In genomic region chr19:34995551-34995950, GRCh38 we compare ENCODE assay signal across 19 cellular contexts. TPM values are rescaled to one million over a fixed set of nuclear protein-coding genes. Genes with fewer than 3 reads are reported as not detected.
DNase-seq lines count a peak whose midpoint lies in the region; ATAC-seq, FAIRE-seq and TF ChIP-seq lines count a peak whose summit lies in the region.
"Had no signal": no experiment of that assay in that cellular context is flagged by ENCODE, and none has a peak within 500 bp of the region (broad histone marks: within the 10 kb centered on the region; RNA-seq: fewer than 3 reads in every experiment).

No MANE protein-coding gene starts in this region.

- no peaks in the 10 kb centered on the region for H3K27me3 Mint-ChIP-seq in stimulated activated naive CD8-positive, alpha-beta T cell treated with anti-CD3 and anti-CD28 coated beads, Interleukin-15, Interleukin-2, amounts not matched to agents 100 ng/mL and 50 ng/mL, for 24 hours
- no peaks in the 10 kb centered on the region for H3K27me3 Mint-ChIP-seq in stimulated activated naive CD8-positive, alpha-beta T cell treated with anti-CD3 and anti-CD28 coated beads, Interleukin-15, amount 100 ng/mL, for 72 hours
- H3K27me3 Mint-ChIP-seq: IgD-negative memory B cell had no signal

- no peaks in the 10 kb centered on the region for H3K9me3 ChIP-seq in pancreas
- H3K9me3 ChIP-seq: breast epithelium had no signal

- intact Hi-C loops in pancreas (cut with DNase I): no loop called here

- WGBS in pancreas, 2 donors: 55 to 57% methylated on average over 8 of the region's 8 CpGs

- H3K4me3 ChIP-seq in coronary artery: no peak overlapping the region
- no peak overlapping the region for H3K4me3 ChIP-seq in pancreas
- H3K4me3 ChIP-seq: breast epithelium, skin epidermis had no signal

- no peak for DNase-seq in stimulated activated naive CD8-positive, alpha-beta T cell treated with anti-CD3 and anti-CD28 coated beads, Interleukin-15, amount 100 ng/mL, for 72 hours
- no peak for DNase-seq in coronary artery (ENCODE audit: low spot score)
- peak in 3 of 6 donors; percentile 8 to 43 (median 24) for DNase-seq in pancreas
- DNase-seq in NK-92 (lab: John Stamatoyannopoulos, UW; ENCODE audit: unreplicated experiment): no peak
- no peak for DNase-seq in SKM-1 (lab: John Stamatoyannopoulos, UW; ENCODE audit: unreplicated experiment)
- DNase-seq: activated naive CD4-positive, alpha-beta T cell; DMS79 treated with DMSO at 0.1 percent for 48 hours; effector memory CD4-positive, alpha-beta T cell; NCI-H2081 treated with DMSO at 0.1 percent for 48 hours; NCI-H524 had no signal

- H3K27ac ChIP-seq in coronary artery (peak overlapping the region; percentile 34 to 42), pancreas (peak overlapping the region in 3 of 4 donors; percentile 35 to 85 (median 75))

- no peaks in the 10 kb centered on the region for H3K27me3 ChIP-seq in pancreas
- H3K27me3 ChIP-seq: breast epithelium had no signal

- H3K4me1 ChIP-seq in pancreas: peaks cover 13 to 24% (median 22%) of the 10 kb centered on the region in 3 donors
- H3K4me1 ChIP-seq: breast epithelium had no signal

- no peak for ATAC-seq in stimulated activated naive CD8-positive, alpha-beta T cell treated with anti-CD3 and anti-CD28 coated beads, Interleukin-15, amount 100 ng/mL, for 72 hours
- ATAC-seq in pancreas: peak in 3 of 4 donors; percentile 11 to 24 (median 20)
- ATAC-seq in HG03457 (IDR thresholded peaks at IDR 0.05; ENCODE audit: unreplicated experiment): no peak
- no peak for ATAC-seq in HG03342 (IDR thresholded peaks at IDR 0.05; ENCODE audit: unreplicated experiment)
- ATAC-seq: SK-N-SH treated with all-trans-retinoic acid at 6 μM for 48 hours; stimulated activated effector memory CD8-positive, alpha-beta T cell treated with anti-CD3 and anti-CD28 coated beads, Interleukin-12 subunit alpha, Interleukin-12 subunit beta, amount 100 ng/mL, for 72 hours had no signal

- H3K27ac Mint-ChIP-seq in stimulated activated naive CD8-positive, alpha-beta T cell treated with anti-CD3 and anti-CD28 coated beads, Interleukin-15, Interleukin-2, amounts not matched to agents 100 ng/mL and 50 ng/mL, for 24 hours: peak overlapping the region; percentile 52
- no peak overlapping the region for H3K27ac Mint-ChIP-seq in stimulated activated naive CD8-positive, alpha-beta T cell treated with anti-CD3 and anti-CD28 coated beads, Interleukin-15, amount 100 ng/mL, for 72 hours
- H3K27ac Mint-ChIP-seq: IgD-negative memory B cell; nephron; stimulated activated effector memory CD8-positive, alpha-beta T cell treated with anti-CD3 and anti-CD28 coated beads, Interleukin-12 subunit alpha, Interleukin-12 subunit beta, amount 100 ng/mL, for 72 hours had no signal

- no peak overlapping the region for H3K4me3 Mint-ChIP-seq in stimulated activated naive CD8-positive, alpha-beta T cell treated with anti-CD3 and anti-CD28 coated beads, Interleukin-15, Interleukin-2, amounts not matched to agents 100 ng/mL and 50 ng/mL, for 24 hours
- no peak overlapping the region for H3K4me3 Mint-ChIP-seq in stimulated activated naive CD8-positive, alpha-beta T cell treated with anti-CD3 and anti-CD28 coated beads, Interleukin-15, amount 100 ng/mL, for 72 hours
- H3K4me3 Mint-ChIP-seq: nephron; stimulated activated effector memory CD8-positive, alpha-beta T cell treated with anti-CD3 and anti-CD28 coated beads, Interleukin-12 subunit alpha, Interleukin-12 subunit beta, amount 100 ng/mL, for 72 hours had no signal

- peaks cover 2% of the 10 kb centered on the region for H3K9me3 Mint-ChIP-seq in stimulated activated naive CD8-positive, alpha-beta T cell treated with anti-CD3 and anti-CD28 coated beads, Interleukin-15, Interleukin-2, amounts not matched to agents 100 ng/mL and 50 ng/mL, for 24 hours
- no peaks in the 10 kb centered on the region for H3K9me3 Mint-ChIP-seq in stimulated activated naive CD8-positive, alpha-beta T cell treated with anti-CD3 and anti-CD28 coated beads, Interleukin-15, amount 100 ng/mL, for 72 hours
- H3K9me3 Mint-ChIP-seq: IgD-negative memory B cell; stimulated activated effector memory CD8-positive, alpha-beta T cell treated with anti-CD3 and anti-CD28 coated beads, Interleukin-12 subunit alpha, Interleukin-12 subunit beta, amount 100 ng/mL, for 72 hours had no signal

- H3K36me3 Mint-ChIP-seq in stimulated activated naive CD8-positive, alpha-beta T cell treated with anti-CD3 and anti-CD28 coated beads, Interleukin-15, Interleukin-2, amounts not matched to agents 100 ng/mL and 50 ng/mL, for 24 hours (ENCODE audit: low read depth): no peaks in the 10 kb centered on the region

- no peaks in the 10 kb centered on the region for H3K36me3 ChIP-seq in pancreas
- H3K36me3 ChIP-seq: breast epithelium had no signal

- no peak for TF ChIP-seq CTCF in coronary artery (IDR thresholded peaks at IDR 0.05)
- TF ChIP-seq CTCF in pancreas (IDR thresholded peaks at IDR 0.05): no peak

- FAIRE-seq in pancreas (lab: Jason Lieb, UNC): no peak

- H3K4me1 Mint-ChIP-seq in stimulated activated naive CD8-positive, alpha-beta T cell treated with anti-CD3 and anti-CD28 coated beads, Interleukin-15, Interleukin-2, amounts not matched to agents 100 ng/mL and 50 ng/mL, for 24 hours (ENCODE audit: low read depth): peaks cover 64% of the 10 kb centered on the region
- peaks cover 73% of the 10 kb centered on the region for H3K4me1 Mint-ChIP-seq in stimulated activated naive CD8-positive, alpha-beta T cell treated with anti-CD3 and anti-CD28 coated beads, Interleukin-15, amount 100 ng/mL, for 72 hours

RNA-seq across cellular contexts. Expression of gene GRAMD1A, which starts 4.6 kb away (rescaled TPM):
- total RNA-seq in pancreas: 10 to 100 TPM; 47.3 to 97.2 (median 87.4) TPM
- 100 to 1,000 TPM in 1 of 2 donors, 10 to 100 TPM in 1; 49.7 to 137 TPM for polyA plus RNA-seq in pancreas

RNA-seq across cellular contexts. Expression of gene ZNF792, which starts 31.5 kb away (rescaled TPM):
- 1 to 10 TPM; 1.5 to 6.4 (median 2.6) TPM for total RNA-seq in pancreas
- 1 to 10 TPM; 1.0 to 1.6 TPM for polyA plus RNA-seq in pancreas

RNA-seq across cellular contexts. Expression of gene SCN1B, which starts 34.7 kb away (rescaled TPM):
- 10 to 100 TPM in 1 of 6 donors, 1 to 10 TPM in 5; 2.9 to 11.0 (median 4.4) TPM for total RNA-seq in pancreas
- 10 to 100 TPM; 14.0 to 15.1 TPM for polyA plus RNA-seq in pancreas
- polyA plus RNA-seq: IgD-negative memory B cell had no signal

RNA-seq across cellular contexts. Expression of gene HPN, which starts 46.0 kb away (rescaled TPM):
- 100 to 1,000 TPM in 4 of 6 donors, 10 to 100 TPM in 2; 93.0 to 146 (median 118) TPM for total RNA-seq in pancreas
- 100 to 1,000 TPM; 208 to 238 TPM for polyA plus RNA-seq in pancreas
- polyA plus RNA-seq: IgD-negative memory B cell had no signal

Comparison
In these comparisons a context has a peak if more than half of its experiments do, and no peak if none do; other contexts are left out.
1. ATAC-seq: peak in pancreas (3 of 4); none in stimulated activated naive CD8-positive, alpha-beta T cell treated with anti-CD3 and anti-CD28 coated beads, Interleukin-15, amount 100 ng/mL, for 72 hours (single experiment), HG03457 (single experiment) and HG03342 (single experiment).